24 cellular contexts compared by ENCODE assay signal in genomic region chr4:118754890-118755289, GRCh38.
DNase-seq lines count a peak whose midpoint lies in the region; ATAC-seq, FAIRE-seq and TF ChIP-seq lines count a peak whose summit lies in the region.
"Had no signal": no experiment of that assay in that cellular context is flagged by ENCODE, and none has a peak within 500 bp of the region (broad histone marks: within the 10 kb centered on the region; RNA-seq: fewer than 3 reads in every experiment).

No MANE protein-coding gene starts in this region.

- peaks cover 5 to 31% of the 10 kb centered on the region in 2 donors for H3K4me1 ChIP-seq in muscle layer of duodenum (ENCODE audit: control insufficient read depth in 1 of 2, insufficient read depth in 2 of 2, low read length in 2 of 2)
- peaks cover 2 to 30% (median 8%) of the 10 kb centered on the region in 6 donors for H3K4me1 ChIP-seq in spleen

- TF ChIP-seq POLR2A in spleen (IDR thresholded peaks at IDR 0.05) = no peak
- TF ChIP-seq POLR2A in GM12891 (IDR thresholded peaks at IDR 0.05; ENCODE audit: low read depth, low read length) = no peak

- WGBS in spleen, 5 donors = 75 to 92% (median 81%) methylated on average over 2 of the region's 2 CpGs

- DNase-seq in EH (ENCODE audit: low read depth) (peak; percentile 37), brain microvascular endothelial cell (no peak), spleen (no peak), D721Med (ENCODE audit: insufficient read length, low spot score) (no peak), MV-4-11 (lab: John Stamatoyannopoulos, UW) (no peak), GM12891 (ENCODE audit: insufficient read length, low spot score) (no peak)
- DNase-seq: activated CD4-positive, alpha-beta T cell treated with anti-CD3 and anti-CD28 coated beads for 48 hours; activated CD8-positive, alpha-beta memory T cell treated with anti-CD3 and anti-CD28 coated beads, Interleukin-2, amount 50 U/mL, for 4 hours; CD4-positive, alpha-beta T cell; cortex of kidney; foreskin fibroblast; Kasumi-1; left colon; NCI-H1105; NCI-H2081 treated with DMSO at 0.1 percent for 48 hours; NCI-H510A; NK-92 treated with Interleukin-12 subunit alpha and Interleukin-12 subunit beta, amount 100 ng/mL, for 24 hours; stimulated activated CD4-positive, alpha-beta T cell treated with anti-CD3 and anti-CD28 coated beads, Interleukin-2, amount 100 ng/mL, for 24 hours; stimulated activated naive CD8-positive, alpha-beta T cell treated with anti-CD3 and anti-CD28 coated beads, Interleukin-15, amount 100 ng/mL, for 72 hours had no signal

- no peak for TF ChIP-seq CTCF in brain microvascular endothelial cell (IDR thresholded peaks at IDR 0.05; ENCODE audit: low read depth, low read length, missing control alignments)
- TF ChIP-seq CTCF in spleen (IDR thresholded peaks at IDR 0.05 in 8 of 11, conservative IDR thresholded peaks at IDR 0.05 in 3 of 11) = no peak
- no peak for TF ChIP-seq CTCF in D721Med (IDR thresholded peaks at IDR 0.05; ENCODE audit: insufficient read depth, missing control alignments)

- FAIRE-seq in D721Med (lab: Jason Lieb, UNC) (no peak), GM12891 (lab: Jason Lieb, UNC) (no peak)
- FAIRE-seq: endothelial cell of umbilical vein, RCC 7860 had no signal

- intact Hi-C loops in spleen (cut with DNase I; ENCODE audit: low total_unique reads) = no loop called here

- H3K27ac ChIP-seq in brain microvascular endothelial cell (peak overlapping the region; percentile 39), muscle layer of duodenum (ENCODE audit: low read length) (peak overlapping the region; percentile 73), spleen (peak overlapping the region in 7 of 8 donors; percentile 52 to 71 (median 60))
- H3K27ac ChIP-seq: neutrophil had no signal

- no peaks in the 10 kb centered on the region for H3K27me3 ChIP-seq in brain microvascular endothelial cell (replicated peaks)
- H3K27me3 ChIP-seq in muscle layer of duodenum (ENCODE audit: low read depth, low read length) = no peaks in the 10 kb centered on the region
- no peaks in the 10 kb centered on the region for H3K27me3 ChIP-seq in spleen (replicated peaks in 1 of 7)
- H3K27me3 ChIP-seq: neutrophil had no signal

- no peak for ATAC-seq in GM18517 (IDR thresholded peaks at IDR 0.05; ENCODE audit: unreplicated experiment)
- ATAC-seq: left colon; stimulated activated naive CD8-positive, alpha-beta T cell treated with anti-CD3 and anti-CD28 coated beads, Interleukin-15, amount 100 ng/mL, for 72 hours had no signal

- H3K36me3 ChIP-seq in brain microvascular endothelial cell (replicated peaks) (peaks cover 49% of the 10 kb centered on the region), muscle layer of duodenum (ENCODE audit: control insufficient read depth in 1 of 2, insufficient read depth in 2 of 2, low read length in 2 of 2) (peaks cover 9 to 16% of the 10 kb centered on the region in 2 donors), spleen (peaks cover 0 to 64% (median 24%) of the 10 kb centered on the region in 6 donors)

- in situ Hi-C loops in brain microvascular endothelial cell (cut with HindIII; ENCODE audit: low pct_ligation_motif_present, low sequenced_read_pairs) = loop anchor here (25.0 kb wide), 1 partner anchor 207 kb away; no protein-coding TSS in a partner anchor

- H3K4me3 ChIP-seq in brain microvascular endothelial cell (ENCODE audit: low read depth, low read length) = no peak overlapping the region
- no peak overlapping the region for H3K4me3 ChIP-seq in muscle layer of duodenum (ENCODE audit: low read depth in 1 of 2, low read length in 2 of 2)
- H3K4me3 ChIP-seq in spleen = no peak overlapping the region

- no peaks in the 10 kb centered on the region for H3K9me3 ChIP-seq in muscle layer of duodenum (ENCODE audit: control insufficient read depth in 1 of 2, low read length in 2 of 2)
- H3K9me3 ChIP-seq in spleen = no peaks in the 10 kb centered on the region
- H3K9me3 ChIP-seq: neutrophil had no signal

TF ChIP-seq in GM12891, 5 proteins besides CTCF, POLR2A, EP300 and RAD21:
- TF ChIP-seq SPI1 (IDR thresholded peaks at IDR 0.05; ENCODE audit: low read depth, low read length) (no peak), POU2F2 (IDR thresholded peaks at IDR 0.05; ENCODE audit: low read depth, low read length) (no peak), POLR2AphosphoS5 (IDR thresholded peaks at IDR 0.05; ENCODE audit: low read depth, low read length) (no peak), PAX5 (IDR thresholded peaks at IDR 0.05; ENCODE audit: insufficient read depth, low read length, severe bottlenecking) (no peak), TAF1 (IDR thresholded peaks at IDR 0.05; ENCODE audit: low read depth, low read length) (no peak)
